ENCODE assay signal across 25 cellular contexts in genomic region chr18:22463076-22463475, GRCh38. TPM values are rescaled to one million over a fixed set of nuclear protein-coding genes. Genes with fewer than 3 reads are reported as not detected.
"Had no signal": no experiment of that assay in that cellular context is flagged by ENCODE, and none has a peak within 500 bp of the region (broad histone marks: within the 10 kb centered on the region; RNA-seq: fewer than 3 reads in every experiment).

No MANE protein-coding gene starts in this region.

- H3K36me3 ChIP-seq: gastroesophageal sphincter, stomach, thoracic aorta, transverse colon had no signal

- H3K27ac ChIP-seq: dorsolateral prefrontal cortex, gastroesophageal sphincter, hepatocyte, psoas muscle, stomach, transverse colon had no signal

- H3K4me3 ChIP-seq: dorsolateral prefrontal cortex, gastroesophageal sphincter, hepatocyte, psoas muscle, stomach, thoracic aorta, transverse colon had no signal

- H3K4me3 Mint-ChIP-seq: natural killer cell; stimulated activated naive B cell treated with anti-CD40 and anti-IgM and Interleukin-4, amounts not matched to agents 10 μg/mL and 1 μg/mL and 100 μg/mL, for 72 hours had no signal

- H3K4me1 ChIP-seq: psoas muscle had no signal

- H3K36me3 Mint-ChIP-seq: stimulated activated naive B cell treated with anti-CD40 and anti-IgM and Interleukin-4, amounts not matched to agents 10 μg/mL and 1 μg/mL and 100 μg/mL, for 72 hours had no signal

- H3K4me1 Mint-ChIP-seq: stimulated activated naive B cell treated with anti-CD40 and anti-IgM and Interleukin-4, amounts not matched to agents 10 μg/mL and 1 μg/mL and 100 μg/mL, for 72 hours had no signal

- H3K27me3 Mint-ChIP-seq: stimulated activated naive B cell treated with anti-CD40 and anti-IgM and Interleukin-4, amounts not matched to agents 10 μg/mL and 1 μg/mL and 100 μg/mL, for 72 hours had no signal

- DNase-seq: central memory CD4-positive, alpha-beta T cell; cortex of kidney; dorsolateral prefrontal cortex; effector CD8-positive, alpha-beta T cell; left colon; left ventricle myocardium superior; natural killer cell; psoas muscle; retina; stimulated activated CD4-positive, alpha-beta T cell treated with anti-CD3 and anti-CD28 coated beads, Interleukin-2, amount 100 ng/mL, for 24 hours; stimulated activated CD4-positive, alpha-beta T cell treated with anti-CD3 and anti-CD28 coated beads, Interleukin-4, amount 100 ng/mL, for 4 hours; stimulated activated naive B cell treated with anti-CD40 and anti-IgM and Interleukin-4, amounts not matched to agents 10 μg/mL and 1 μg/mL and 100 μg/mL, for 72 hours; stomach; substantia nigra; transverse colon had no signal

- H3K9me3 ChIP-seq: gastroesophageal sphincter, psoas muscle, stomach, thoracic aorta, transverse colon had no signal

- H2AFZ ChIP-seq: hepatocyte had no signal

- H3K27me3 ChIP-seq: gastroesophageal sphincter, hepatocyte, stomach, transverse colon had no signal

- H3K4me2 ChIP-seq: hepatocyte had no signal

- ATAC-seq: esophagus mucosa; gastroesophageal sphincter; left colon; left ventricle myocardium superior; natural killer cell; psoas muscle; sciatic nerve; stimulated activated naive B cell treated with anti-CD40 and anti-IgM and Interleukin-4, amounts not matched to agents 10 μg/mL and 1 μg/mL and 100 μg/mL, for 72 hours had no signal

- H3K9me3 Mint-ChIP-seq: natural killer cell had no signal

- H3K79me2 ChIP-seq: hepatocyte had no signal

- H3K27ac Mint-ChIP-seq: stimulated activated naive B cell treated with anti-CD40 and anti-IgM and Interleukin-4, amounts not matched to agents 10 μg/mL and 1 μg/mL and 100 μg/mL, for 72 hours had no signal

RNA-seq across cellular contexts. Expression of gene CTAGE1, which starts 45.4 kb away (rescaled TPM):
- total RNA-seq: dorsolateral prefrontal cortex, esophagus mucosa, gastroesophageal sphincter, kidney epithelial cell, left colon, left ventricle myocardium superior, lung microvascular endothelial cell, natural killer cell, omental fat pad, psoas muscle, sciatic nerve, skeletal muscle tissue, stomach, thoracic aorta, transverse colon, urinary bladder had no signal
- polyA plus RNA-seq: hepatocyte, psoas muscle, stomach, urinary bladder had no signal
